ENCODE assay signal across 25 cellular contexts in genomic region chr5:114146398-114146797, GRCh38.
"Had no signal": no experiment of that assay in that cellular context is flagged by ENCODE, and none has a peak within 500 bp of the region (broad histone marks: within the 10 kb centered on the region; RNA-seq: fewer than 3 reads in every experiment).

No MANE protein-coding gene starts in this region.

- DNase-seq: colonic mucosa; cortex of kidney; dermis blood vessel endothelial cell; dorsolateral prefrontal cortex; effector CD4-positive, alpha-beta T cell; effector CD8-positive, alpha-beta T cell; effector memory CD4-positive, alpha-beta T cell; effector memory CD8-positive, alpha-beta T cell; endodermal cell; erythroblast; esophagus squamous epithelium; foreskin fibroblast; foreskin keratinocyte; foreskin melanocyte; gastrocnemius medialis; glutamatergic neuron; head of caudate nucleus; heart left ventricle; heart right ventricle had no signal

- H3K27me3 ChIP-seq: colonic mucosa, dorsolateral prefrontal cortex, esophagus muscularis mucosa, esophagus squamous epithelium, foreskin keratinocyte, gastrocnemius medialis, gastroesophageal sphincter, heart left ventricle, heart right ventricle had no signal

- H3K4me1 Mint-ChIP-seq: endodermal cell had no signal

- H3K36me3 ChIP-seq: colonic mucosa, esophagus muscularis mucosa, esophagus squamous epithelium, gastrocnemius medialis, gastroesophageal sphincter, heart left ventricle, heart right ventricle had no signal

- H3K4me3 Mint-ChIP-seq: dendritic cell treated with granulocyte-macrophage colony-stimulating factor and Interleukin-4, amounts not matched to agents 40 ng/mL and 50 ng/mL, for 4 days; effector memory CD8-positive, alpha-beta T cell; endodermal cell had no signal

- H3K27me3 Mint-ChIP-seq: dendritic cell treated with granulocyte-macrophage colony-stimulating factor and Interleukin-4, amounts not matched to agents 40 ng/mL and 50 ng/mL, for 4 days; effector memory CD8-positive, alpha-beta T cell had no signal

- H3K27ac Mint-ChIP-seq: dendritic cell treated with granulocyte-macrophage colony-stimulating factor and Interleukin-4, amounts not matched to agents 40 ng/mL and 50 ng/mL, for 4 days; effector memory CD8-positive, alpha-beta T cell; endodermal cell had no signal

- H3K4me1 ChIP-seq: colonic mucosa, esophagus muscularis mucosa, esophagus squamous epithelium, foreskin keratinocyte, gastrocnemius medialis, gastroesophageal sphincter, heart left ventricle, heart right ventricle had no signal

- H3K4me3 ChIP-seq: colonic mucosa, coronary artery, dorsolateral prefrontal cortex, esophagus muscularis mucosa, esophagus squamous epithelium, gastrocnemius medialis, gastroesophageal sphincter, heart left ventricle, heart right ventricle had no signal

- ATAC-seq: effector memory CD8-positive, alpha-beta T cell; esophagus mucosa; foreskin keratinocyte; gastrocnemius medialis; gastroesophageal sphincter; heart left ventricle; heart right ventricle had no signal

- H3K9me3 ChIP-seq: colonic mucosa, gastrocnemius medialis had no signal

- H3K27ac ChIP-seq: colonic mucosa, coronary artery, dorsolateral prefrontal cortex, epithelial cell of prostate, esophagus muscularis mucosa, esophagus squamous epithelium, foreskin keratinocyte, gastrocnemius medialis, gastroesophageal sphincter, heart left ventricle, heart right ventricle had no signal
